Comparison of ENCODE assay signal across 19 cellular contexts in the genomic region with DNA sequence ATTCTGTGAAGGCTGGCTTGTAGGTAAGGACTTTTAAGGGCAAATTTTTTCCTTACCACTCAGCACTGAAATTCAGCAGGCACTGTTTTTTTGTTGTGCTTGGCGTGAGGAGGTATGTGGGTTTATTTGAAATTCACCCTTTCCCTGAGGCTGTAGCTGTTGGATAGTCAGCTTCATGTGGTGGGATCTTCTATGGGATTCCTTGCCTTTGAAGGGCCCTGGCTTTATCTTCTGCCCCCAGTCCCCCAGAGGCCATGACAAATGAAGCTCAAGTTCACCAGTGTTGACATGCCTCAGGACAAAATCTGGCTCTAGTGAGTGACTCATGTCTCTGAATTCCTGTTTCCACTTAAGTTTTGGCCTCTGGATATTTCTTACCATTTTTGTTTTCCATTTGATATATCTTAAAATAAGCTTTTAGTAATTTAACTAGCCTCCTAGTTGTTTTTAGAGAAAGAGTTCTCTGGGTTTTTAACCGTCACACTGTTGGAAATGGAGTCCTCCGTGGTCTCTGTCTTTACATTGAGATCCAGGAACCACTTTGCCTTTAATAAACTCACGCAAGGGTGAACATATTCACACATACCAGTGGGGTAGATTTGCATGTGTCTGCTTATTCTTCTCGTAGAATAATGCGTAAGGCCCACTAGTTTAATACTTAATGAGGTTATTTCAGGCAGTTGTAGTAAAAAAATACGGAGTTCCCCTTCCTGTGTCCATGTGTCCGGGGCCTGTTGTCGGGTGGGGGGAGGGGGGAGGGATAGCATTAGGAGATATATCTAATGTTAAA.
DNase-seq lines count a peak whose midpoint lies in the region; TF ChIP-seq lines count a peak whose summit lies in the region.
"Had no signal": no experiment of that assay in that cellular context is flagged by ENCODE, and none has a peak within 500 bp of the region (broad histone marks: within the 10 kb centered on the region; RNA-seq: fewer than 3 reads in every experiment).

No MANE protein-coding gene starts in this region.

- H3K4me3 ChIP-seq in HFF-Myc (replicated peaks; ENCODE audit: low read depth, low read length) (no peak overlapping the region), fibroblast of the aortic adventitia (ENCODE audit: low read depth, low read length) (no peak overlapping the region), tibial artery (no peak overlapping the region)
- H3K4me3 ChIP-seq: transverse colon had no signal

- H3K27me3 ChIP-seq in tibial artery = no peaks in the 10 kb centered on the region
- H3K27me3 ChIP-seq: neutrophil, transverse colon had no signal

- TF ChIP-seq CTCF in HFF-Myc (IDR thresholded peaks at IDR 0.05; ENCODE audit: low read depth, low read length, missing control alignments) (no peak), fibroblast of the aortic adventitia (IDR thresholded peaks at IDR 0.05; ENCODE audit: insufficient read depth, low read length) (no peak), tibial artery (IDR thresholded peaks at IDR 0.05) (no peak)

- peaks cover 0 to 17% (median 2%) of the 10 kb centered on the region in 4 donors for H3K4me1 ChIP-seq in tibial artery
- H3K4me1 ChIP-seq: transverse colon had no signal

- DNase-seq in HFF-Myc (ENCODE audit: extremely low read depth, low read depth) (peak; percentile 29), T1000 (lab: John Stamatoyannopoulos, UW) (peak; percentile 81), fibroblast of the aortic adventitia (ENCODE audit: low read depth) (peak; percentile 22), tibial artery (no peak), activated gamma-delta T cell treated with Interleukin-2 at 50 U/mL for 16 hours (no peak), NCI-H446 (lab: John Stamatoyannopoulos, UW) (no peak)
- DNase-seq in activated CD4-positive, alpha-beta T cell treated with anti-CD3 and anti-CD28 coated beads for 48 hours = no peak
- DNase-seq in stimulated activated naive CD4-positive, alpha-beta T cell (lab: John Stamatoyannopoulos, UW) = no peak
- DNase-seq: activated CD4-positive, alpha-beta T cell treated with anti-CD3 and anti-CD28 coated beads, Interleukin-2, amount 50 U/mL, for 1 hour; activated T-cell treated with anti-CD3 and anti-CD28 coated beads for 4 hours; CD4-positive, alpha-beta memory T cell; central memory CD4-positive, alpha-beta T cell; glutamatergic neuron; KG1; midbrain; SIG-M5; stimulated activated CD4-positive, alpha-beta T cell treated with anti-CD3 and anti-CD28 coated beads, Interleukin-2, amount 100 ng/mL, for 48 hours; transverse colon had no signal

- H3K27ac ChIP-seq in tibial artery = peak overlapping the region; percentile 26 to 47
- H3K27ac ChIP-seq: neutrophil, transverse colon had no signal

- no peaks in the 10 kb centered on the region for H3K36me3 ChIP-seq in tibial artery
- H3K36me3 ChIP-seq: neutrophil, transverse colon had no signal

- no peaks in the 10 kb centered on the region for H3K9me3 ChIP-seq in tibial artery
- H3K9me3 ChIP-seq: neutrophil, transverse colon had no signal

- intact Hi-C loops in tibial artery (cut with DNase I; ENCODE audit: low total_unique reads) = no loop called here

Comparison
In these comparisons a context has a peak if more than half of its experiments do, and no peak if none do; other contexts are left out.
1. DNase-seq: peak in HFF-Myc (single experiment), T1000 (single experiment) and fibroblast of the aortic adventitia (single experiment); none in tibial artery (0 of 2), activated gamma-delta T cell treated with Interleukin-2 at 50 U/mL for 16 hours (single experiment), NCI-H446 (0 of 2), activated CD4-positive, alpha-beta T cell treated with anti-CD3 and anti-CD28 coated beads for 48 hours (single experiment) and stimulated activated naive CD4-positive, alpha-beta T cell (0 of 6).